9 cellular contexts compared by ENCODE assay signal in genomic region chr15:51341366-51342248, GRCh38. TPM values are rescaled to one million over a fixed set of nuclear protein-coding genes. Genes with fewer than 3 reads are reported as not detected.
DNase-seq lines count a peak whose midpoint lies in the region; ATAC-seq, FAIRE-seq and TF ChIP-seq lines count a peak whose summit lies in the region.
"Had no signal": no experiment of that assay in that cellular context is flagged by ENCODE, and none has a peak within 500 bp of the region (broad histone marks: within the 10 kb centered on the region; RNA-seq: fewer than 3 reads in every experiment).

Gene GLDN, plus strand, starts transcription at chr15:51341655. Its CDS starts 30 bp downstream, at chr15:51341685.

- no peak for TF ChIP-seq EP300 in GM12878 (IDR thresholded peaks at IDR 0.05; ENCODE audit: borderline replicate concordance in 1 of 2, control insufficient read depth in 1 of 2, low read depth in 2 of 2, low read length in 2 of 2)

- H3K4me1 ChIP-seq in HUES64 (ENCODE audit: insufficient read depth, low read length) (peaks cover 3% of the 10 kb centered on the region; the same call in 1 of the 2 replicates), GM12878 (ENCODE audit: control insufficient read depth, insufficient read depth, low read length) (no peaks in the 10 kb centered on the region)

- DNase-seq in GM12878 (ENCODE audit: low read depth, low spot score), result no peak
- DNase-seq in inferior parietal cortex (ENCODE audit: extremely low spot score), result peak; percentile 73
- DNase-seq in glomerular visceral epithelial cell (ENCODE audit: extremely low spot score), result no peak
- DNase-seq in CD4-positive, alpha-beta T cell, result no peak
- DNase-seq in GF-D8 (lab: John Stamatoyannopoulos, UW), result no peak

- no peaks in the 10 kb centered on the region for H3K9me3 Mint-ChIP-seq in CD4-positive, alpha-beta T cell

- peaks cover 44% of the 10 kb centered on the region for H3K27me3 Mint-ChIP-seq in CD4-positive, alpha-beta T cell

- POLR2A ChIA-PET in GM12878 (lab: Charles Lee), result no interaction called here
- POLR2A ChIA-PET in CD4-positive, alpha-beta T cell (lab: Charles Lee), result no interaction called here

- CTCF ChIA-PET in GM12878 (lab: Yijun Ruan, JAX), result no interaction called here
- CTCF ChIA-PET in CD4-positive, alpha-beta T cell (lab: Charles Lee), result no interaction called here

- peaks cover 69% of the 10 kb centered on the region for H3K27me3 ChIP-seq in HUES64 (ENCODE audit: insufficient read depth, low read length)
- peaks cover 9 to 32% of the 10 kb centered on the region in 2 experiments; a peak in 3 of 4 replicates for H3K27me3 ChIP-seq in GM12878 (replicated peaks in 1 of 2; ENCODE audit: control insufficient read depth in 2 of 2, insufficient read depth in 2 of 2, low read length in 1 of 2)
- peaks cover 11% of the 10 kb centered on the region for H3K27me3 ChIP-seq in CD4-positive, alpha-beta T cell (ENCODE audit: control insufficient read depth, insufficient read depth, low read length)

- ATAC-seq in GM12878 (no peak), GM21381 (IDR thresholded peaks at IDR 0.05; ENCODE audit: unreplicated experiment) (no peak)
- no peak for ATAC-seq in CD4-positive, alpha-beta T cell (ENCODE audit: poor library complexity)

- TF ChIP-seq POLR2A in GM12878 (IDR thresholded peaks at IDR 0.05; ENCODE audit: low read depth, low read length), result no peak

- RAD21 ChIA-PET in GM12878 (lab: Charles Lee; ENCODE audit: unreplicated experiment), result no interaction called here

- SMC1A ChIA-PET in GM12878 (lab: Charles Lee; ENCODE audit: uncharacterized antibody, unreplicated experiment), result no interaction called here

- no peaks in the 10 kb centered on the region for H4K20me1 ChIP-seq in GM12878 (ENCODE audit: control insufficient read depth, insufficient read depth)

- H3K9me3 ChIP-seq in HUES64 (ENCODE audit: insufficient read depth, low read depth, low read length) (no peaks in the 10 kb centered on the region), GM12878 (replicated peaks; ENCODE audit: control insufficient read depth, insufficient read depth, low read length) (no peaks in the 10 kb centered on the region; the same call in 2 of the 3 replicates)
- H3K9me3 ChIP-seq in CD4-positive, alpha-beta T cell (ENCODE audit: control insufficient read depth, low read length), result no peaks in the 10 kb centered on the region

- H3K4me2 ChIP-seq in GM12878 (ENCODE audit: control insufficient read depth, insufficient read depth), result no peak within 1 kb of the TSS

- H3K4me3 ChIP-seq in HUES64 (ENCODE audit: low read length) (peak within 1 kb of the TSS; percentile 54), GM12878 (no peak within 1 kb of the TSS), skin epidermis (peak within 1 kb of the TSS; percentile 1 to 44 (median 20))

- no peak within 1 kb of the TSS for H3K27ac Mint-ChIP-seq in CD4-positive, alpha-beta T cell

- H3K36me3 ChIP-seq in HUES64 (ENCODE audit: insufficient read depth, low read length) (no peaks in the 10 kb centered on the region), GM12878 (ENCODE audit: control insufficient read depth in 2 of 2, insufficient read depth in 2 of 2, low read length in 1 of 2) (no peaks in the 10 kb centered on the region)

- H3K36me3 Mint-ChIP-seq in CD4-positive, alpha-beta T cell (ENCODE audit: low read depth), result no peaks in the 10 kb centered on the region

- intact Hi-C loops in GM12878 (cut with micrococcal nuclease; ENCODE audit: unreplicated experiment), result no loop called here
- intact Hi-C loops in CD4-positive, alpha-beta T cell (cut with DNase I, micrococcal nuclease), result no loop called here

- 6% methylated on average over 74 of the region's 76 CpGs for WGBS in HUES64
- 52% methylated on average over 66 of the region's 76 CpGs for WGBS in GM12878 (ENCODE audit: insufficient coverage, insufficient replicate concordance, low lambda C conversion rate, missing lambda C conversion rate)

- H3K9ac ChIP-seq in HUES64 (ENCODE audit: low read depth, low read length) (peak within 1 kb of the TSS; percentile 17), GM12878 (ENCODE audit: control insufficient read depth, insufficient read depth, low read length) (no peak within 1 kb of the TSS)

- BruUV-seq in GM12878 (replicated peaks; lab: Mats Ljungman, UMichigan), result no TSS peak

- TF ChIP-seq CTCF in GM12878 (IDR thresholded peaks at IDR 0.05 in 2 of 3, conservative IDR thresholded peaks at IDR 0.05 in 1 of 3; ENCODE audit: control insufficient read depth in 2 of 3, extremely low read depth in 1 of 3, insufficient read depth in 1 of 3, low read depth in 3 of 3, low read length in 3 of 3), result no peak
- TF ChIP-seq CTCF in CD4-positive, alpha-beta T cell (IDR thresholded peaks at IDR 0.05), result no peak

- no peaks in the 10 kb centered on the region for H3K79me2 ChIP-seq in GM12878 (ENCODE audit: control insufficient read depth, insufficient read depth, low read length)

- H3K27ac ChIP-seq in HUES64 (ENCODE audit: low read depth, low read length) (no peak within 1 kb of the TSS), GM12878 (ENCODE audit: control insufficient read depth, insufficient read depth) (no peak within 1 kb of the TSS), skin epidermis (peak within 1 kb of the TSS in 14 of 21 experiments; percentile 19 to 84 (median 64))
- H3K27ac ChIP-seq in CD4-positive, alpha-beta T cell (ENCODE audit: low read depth, low read length), result no peak within 1 kb of the TSS

- no peak for FAIRE-seq in GM12878 (lab: Jason Lieb, UNC)

- TF ChIP-seq RAD21 in GM12878 (IDR thresholded peaks at IDR 0.05; ENCODE audit: insufficient read depth, low read depth, low read length), result no peak

- H2AFZ ChIP-seq in GM12878 (ENCODE audit: control insufficient read depth, low read depth, low read length), result no peak within 1 kb of the TSS

- in situ Hi-C loops in GM12878 (cut with MboI), result no loop called here

- H3K4me1 Mint-ChIP-seq in CD4-positive, alpha-beta T cell (ENCODE audit: low read depth), result no peaks in the 10 kb centered on the region

- no peak within 1 kb of the TSS for H3K4me3 Mint-ChIP-seq in CD4-positive, alpha-beta T cell

TF ChIP-seq in GM12878, 131 proteins besides CTCF, POLR2A, EP300 and RAD21:
- TF ChIP-seq IKZF1 (conservative IDR thresholded peaks at IDR 0.05), result no peak
- TF ChIP-seq SUZ12 (IDR thresholded peaks at IDR 0.05; ENCODE audit: unreplicated experiment), result peak; percentile 46

RNA-seq across cellular contexts. Expression of gene GLDN, which starts in this region (rescaled TPM):
- polyA plus RNA-seq in HUES64 (2013, experiment 1 of 2), result 0.30 TPM
- polyA plus RNA-seq in HUES64 (2013, experiment 2 of 2), result 1.1 TPM
- total RNA-seq in GM12878 (2013; cell fraction: nucleolus; rRNA removed), result not detected in 2 replicates
- total RNA-seq in GM12878 (2014; rRNA removed), result not detected in 2 replicates
- not detected in 2 replicates for total RNA-seq in GM12878 (2014; rRNA removed; fragmentation: Illumina TruSeq; extraction: Trizol)
- total RNA-seq in GM12878 (2021), result 0.13 TPM in 1 of 2 replicates, not detected in the other
- not detected for polyA plus RNA-seq in GM12878 (2011; ENCODE audit: low read depth)
- not detected in 2 replicates for polyA plus RNA-seq in GM12878 (2011; rRNA removed)
- not detected in 2 replicates for polyA plus RNA-seq in GM12878 (2011; cell fraction: cytosol; rRNA removed)
- polyA plus RNA-seq in GM12878 (2011; cell fraction: nucleus; rRNA removed), result not detected in 2 replicates
- polyA plus RNA-seq in GM12878 (2012), result not detected in 2 replicates
- not detected in 2 replicates for polyA plus RNA-seq in GM12878 (2014; fragmentation: Illumina TruSeq; extraction: Trizol)
- polyA plus RNA-seq in GM12878 (2014; fragmentation: Nextera tagmentation; extraction: Ambion mirVana), result not detected
- not detected in 2 replicates for polyA plus RNA-seq in GM12878 (2014; rRNA removed)
- polyA plus RNA-seq in GM12878 (2016; fragmentation: Nextera tagmentation; extraction: Ambion mirVana), result not detected
- polyA minus RNA-seq in GM12878 (2011; rRNA and poly(A)+ RNA removed), result not detected in 2 replicates
- not detected in 2 replicates for polyA minus RNA-seq in GM12878 (2011; cell fraction: cytosol; rRNA and poly(A)+ RNA removed)
- polyA minus RNA-seq in GM12878 (2011; cell fraction: nucleus; rRNA and poly(A)+ RNA removed), result not detected in 2 replicates
- not detected for total RNA-seq in CD4-positive, alpha-beta T cell
- total RNA-seq: renal cortical epithelial cell had no signal

Comparison
In these comparisons a context has a peak if more than half of its experiments do, and no peak if none do; other contexts are left out.
1. H3K27ac ChIP-seq: peak in skin epidermis (14 of 21); none in HUES64 (single experiment), GM12878 (single experiment) and CD4-positive, alpha-beta T cell (single experiment).